5 cellular contexts compared by ENCODE assay signal in genomic region chr19:5406198-5406597, GRCh38. TPM values are rescaled to one million over a fixed set of nuclear protein-coding genes. Genes with fewer than 3 reads are reported as not detected.
"Had no signal": no experiment of that assay in that cellular context is flagged by ENCODE, and none has a peak within 500 bp of the region (broad histone marks: within the 10 kb centered on the region; RNA-seq: fewer than 3 reads in every experiment).

No MANE protein-coding gene starts in this region.

RNA-seq across cellular contexts. Expression of gene ZNRF4, which starts 49.0 kb away (rescaled TPM):
- total RNA-seq: HepG2, HT-29, HT1080, IMR-90, K562 had no signal
